ENCODE assay signal across 10 cellular contexts in the genomic region with DNA sequence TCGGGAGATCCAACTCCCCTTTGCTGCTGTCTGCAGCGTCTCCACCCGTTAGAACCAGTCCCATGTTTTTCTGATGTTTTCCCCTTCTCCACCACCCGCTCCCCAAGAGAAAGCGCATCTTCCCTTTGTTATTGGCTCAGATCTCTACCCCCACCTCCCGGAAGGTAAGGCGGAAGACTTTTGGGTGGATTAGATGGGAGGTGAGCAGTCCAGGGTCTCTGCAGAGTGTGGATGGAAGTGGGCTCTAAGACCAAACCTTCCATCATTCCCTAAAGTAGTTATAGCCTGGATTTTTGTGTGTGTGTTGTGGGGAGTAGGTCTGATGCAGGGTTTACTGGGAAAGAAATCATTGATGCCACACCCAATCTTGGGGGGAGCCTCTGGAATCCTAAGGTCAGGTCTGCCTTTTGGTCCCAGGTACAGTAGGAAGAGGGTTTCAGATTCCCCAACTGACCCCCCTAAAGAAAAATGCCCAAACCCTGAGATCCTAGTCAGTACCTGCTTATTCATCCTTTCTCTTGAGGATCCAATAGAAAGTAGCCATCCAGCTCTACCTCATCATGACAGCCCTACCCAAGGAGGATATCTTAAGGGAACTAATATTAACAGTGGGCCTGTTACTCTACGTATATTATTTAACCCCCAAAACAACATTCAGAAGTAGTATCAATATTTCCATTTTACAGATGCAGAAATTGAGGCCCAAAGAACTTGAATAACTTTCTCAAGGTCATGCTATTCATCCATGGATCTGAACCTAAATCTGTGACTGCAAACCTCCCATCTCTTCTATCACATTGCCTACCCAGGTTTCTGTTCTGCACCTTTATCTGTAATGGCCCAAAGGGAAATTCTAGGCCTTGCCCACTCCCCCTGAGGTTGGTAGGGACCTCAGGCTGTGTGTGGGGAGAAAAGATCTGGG. TPM values are rescaled to one million over a fixed set of nuclear protein-coding genes. Genes with fewer than 3 reads are reported as not detected.
A peak's percentile ranks its signal among the peaks of the same experiment; 100 is the strongest.
DNase-seq lines count a peak whose midpoint lies in the region; ATAC-seq, FAIRE-seq and TF ChIP-seq lines count a peak whose summit lies in the region.
"Had no signal": no experiment of that assay in that cellular context is flagged by ENCODE, and none has a peak within 500 bp of the region (broad histone marks: within the 10 kb centered on the region; RNA-seq: fewer than 3 reads in every experiment).

No MANE protein-coding gene starts in this region.

- TF ChIP-seq EP300 in HepG2 (IDR thresholded peaks at IDR 0.05; ENCODE audit: low read depth in 2 of 2, low read length in 2 of 2) (no peak), HepG2 (CRISPR knock-in tag; IDR thresholded peaks at IDR 0.05; ENCODE audit: borderline replicate concordance) (no peak)

- no peak for FAIRE-seq in HepG2 (lab: Jason Lieb, UNC)
- FAIRE-seq: endometrium had no signal

- H3K27me3 ChIP-seq in HepG2 (ENCODE audit: control insufficient read depth in 1 of 2, insufficient read depth in 2 of 2, low read length in 2 of 2), result peaks cover 1 to 27% of the 10 kb centered on the region in 2 experiments; a peak in 3 of 5 replicates
- H3K27me3 ChIP-seq in right lobe of liver, result peaks cover 0 to 13% of the 10 kb centered on the region in 2 donors
- H3K27me3 ChIP-seq in layer of hippocampus (ENCODE audit: control insufficient read depth, insufficient read depth, low read length), result peaks cover 2% of the 10 kb centered on the region

- WGBS in HepG2 (ENCODE audit: low lambda C conversion rate), result 58% methylated on average over 8 of the region's 8 CpGs
- WGBS in right lobe of liver (ENCODE audit: insufficient coverage, low coverage, low lambda C conversion rate, missing lambda C conversion rate), result 57% methylated on average over 7 of the region's 8 CpGs
- WGBS in urinary bladder, result 47% methylated on average over 8 of the region's 8 CpGs

- H4K20me1 ChIP-seq in HepG2 (ENCODE audit: insufficient read depth, low read length), result no peaks in the 10 kb centered on the region

- in situ Hi-C loops in HepG2 (cut with HindIII; ENCODE audit: extremely low pct_ligation_motif_present, low pct_unique_long_range_greater_than_20kb) (no loop called here), astrocyte of the cerebellum (cut with HindIII; ENCODE audit: low sequenced_read_pairs) (no loop called here)

- CTCF ChIA-PET in HepG2 (lab: Yijun Ruan, JAX; ENCODE audit: low intra/inter-chr PET ratio, low total read pairs), result interaction anchor here (1.3 kb wide), 1 partner anchor 33 kb away, joined by 4 read pairs; no protein-coding TSS in a partner anchor

- H3K4me3 ChIP-seq in HepG2 (replicated peaks in 1 of 3; ENCODE audit: insufficient read depth in 1 of 3, low read depth in 2 of 3, low read length in 3 of 3) (peak overlapping the region in 1 of 3 experiments; percentile 75; a peak in 3 of 6 replicates), right lobe of liver (no peak overlapping the region), astrocyte of the cerebellum (ENCODE audit: low read depth, low read length) (peak overlapping the region; percentile 65), urinary bladder (ENCODE audit: low read depth, low read length) (peak overlapping the region; percentile 50)

- BruUV-seq in HepG2 (replicated peaks; lab: Mats Ljungman, UMichigan), result no TSS peak

- POLR2A ChIA-PET in HepG2 (lab: Yijun Ruan, JAX), result no interaction called here

- H3K4me1 ChIP-seq in HepG2 (ENCODE audit: insufficient read depth, low read length), result peaks cover 48% of the 10 kb centered on the region
- H3K4me1 ChIP-seq in right lobe of liver, result peaks cover 0 to 4% (median 1%) of the 10 kb centered on the region in 4 donors
- H3K4me1 ChIP-seq in urinary bladder (ENCODE audit: insufficient read depth), result no peaks in the 10 kb centered on the region

- intact Hi-C loops in HepG2 (cut with micrococcal nuclease; ENCODE audit: unreplicated experiment) (no loop called here), right lobe of liver (cut with DNase I) (no loop called here)

- no peak overlapping the region for H3K9ac ChIP-seq in HepG2 (ENCODE audit: insufficient read depth, low read depth, low read length)

- TF ChIP-seq POLR2A in HepG2 (IDR thresholded peaks at IDR 0.05; ENCODE audit: insufficient read depth in 1 of 2, low read depth in 2 of 2, low read length in 2 of 2), result no peak
- no peak for TF ChIP-seq POLR2A in right lobe of liver (IDR thresholded peaks at IDR 0.05)

- no peak for TF ChIP-seq RAD21 in HepG2 (CRISPR knock-in tag; IDR thresholded peaks at IDR 0.05)

- H3K36me3 ChIP-seq in HepG2 (replicated peaks in 1 of 2; ENCODE audit: control insufficient read depth in 1 of 2, insufficient read depth in 2 of 2, low read length in 2 of 2) (no peaks in the 10 kb centered on the region), right lobe of liver (no peaks in the 10 kb centered on the region), urinary bladder (ENCODE audit: insufficient read depth) (no peaks in the 10 kb centered on the region)
- H3K36me3 ChIP-seq: HAP-1 had no signal

- H2AFZ ChIP-seq in HepG2 (ENCODE audit: low read length), result no peak overlapping the region

- no peak for ATAC-seq in HepG2
- no peak for ATAC-seq in right lobe of liver

- DNase-seq in HepG2 (ENCODE audit: low spot score), result no peak
- DNase-seq in right lobe of liver, result no peak
- DNase-seq in astrocyte of the cerebellum (ENCODE audit: low read depth), result no peak
- DNase-seq in NCI-H774 (lab: John Stamatoyannopoulos, UW), result no peak
- no peak for DNase-seq in GDM1 (lab: John Stamatoyannopoulos, UW)
- DNase-seq in H4 (ENCODE audit: low spot score), result no peak

- TF ChIP-seq CTCF in HepG2 (CRISPR knock-in tag; IDR thresholded peaks at IDR 0.05) (no peak), right lobe of liver (IDR thresholded peaks at IDR 0.05) (no peak), astrocyte of the cerebellum (IDR thresholded peaks at IDR 0.05; ENCODE audit: low read depth, low read length, missing control alignments) (no peak)

- H3K27ac ChIP-seq in HepG2 (ENCODE audit: extremely low read length, insufficient read depth, low read length) (no peak overlapping the region), right lobe of liver (no peak overlapping the region), layer of hippocampus (ENCODE audit: low read depth, low read length) (peak overlapping the region; percentile 19), urinary bladder (ENCODE audit: low read depth) (no peak overlapping the region)

- H3K9me3 ChIP-seq in HepG2 (ENCODE audit: low read length) (no peaks in the 10 kb centered on the region), right lobe of liver (no peaks in the 10 kb centered on the region)
- H3K9me3 ChIP-seq: HAP-1 had no signal

- peak overlapping the region; percentile 81 for H3K4me2 ChIP-seq in HepG2 (ENCODE audit: low read depth, low read length)

- H3K79me2 ChIP-seq in HepG2 (ENCODE audit: insufficient read depth, low read length), result peaks cover 8% of the 10 kb centered on the region

RNA-seq across cellular contexts. Expression of gene KIF5A, which starts 1.0 kb away (rescaled TPM):
- total RNA-seq in HepG2 (2016; rRNA removed; fragmentation: Illumina TruSeq; extraction: Trizol) (1.1 and 1.6 TPM in 2 replicates), right lobe of liver (under 1 TPM in 1 of 6 experiments, not detected in 5; 0.02 TPM), urinary bladder (1.5 TPM)
- 0.18 and 0.71 TPM in 2 replicates for total RNA-seq in HepG2 (2016; cell fraction: cytosol; rRNA removed; fragmentation: Illumina TruSeq; extraction: Trizol; ENCODE audit: low read depth)
- total RNA-seq in HepG2 (2016; cell fraction: insoluble cytoplasmic fraction; rRNA removed; fragmentation: Illumina TruSeq; extraction: Trizol), result 0.91 and 1.5 TPM in 2 replicates
- 0.37 and 0.41 TPM in 2 replicates for total RNA-seq in HepG2 (2016; cell fraction: membrane; rRNA removed; fragmentation: Illumina TruSeq; extraction: Trizol)
- total RNA-seq in HepG2 (2016; cell fraction: nucleus; rRNA removed; fragmentation: Illumina TruSeq; extraction: Trizol), result 3.2 and 3.6 TPM in 2 replicates
- polyA plus RNA-seq in HepG2 (2011; rRNA removed) (10.3 and 11.9 TPM in 2 replicates), urinary bladder (1.3 TPM)
- 2.9 and 3.5 TPM in 2 replicates for polyA plus RNA-seq in HepG2 (2011; cell fraction: cytosol; rRNA removed)
- polyA plus RNA-seq in HepG2 (2011; cell fraction: nucleus; rRNA removed), result 35.5 and 41.8 TPM in 2 replicates
- 8.0 and 9.1 TPM in 2 replicates for polyA plus RNA-seq in HepG2 (2012)
- polyA plus RNA-seq in HepG2 (2016; cell fraction: cytosol; fragmentation: Illumina TruSeq; extraction: Trizol; ENCODE audit: low read depth), result 0.12 and 0.15 TPM in 2 replicates
- polyA plus RNA-seq in HepG2 (2016; cell fraction: insoluble cytoplasmic fraction; fragmentation: Illumina TruSeq; extraction: Trizol; ENCODE audit: low read depth), result 0.97 and 1.1 TPM in 2 replicates
- 0.27 and 0.29 TPM in 2 replicates for polyA plus RNA-seq in HepG2 (2016; cell fraction: membrane; fragmentation: Illumina TruSeq; extraction: Trizol; ENCODE audit: low read depth)
- 7.8 and 8.7 TPM in 2 replicates for polyA plus RNA-seq in HepG2 (2016; cell fraction: nucleus; fragmentation: Illumina TruSeq; extraction: Trizol; ENCODE audit: insufficient read depth, low read depth)
- 0.02 and 2.8 TPM in 2 replicates for polyA minus RNA-seq in HepG2 (2011; rRNA and poly(A)+ RNA removed; ENCODE audit: low replicate concordance)
- polyA minus RNA-seq in HepG2 (2011; cell fraction: cytosol; rRNA and poly(A)+ RNA removed), result 1.9 and 3.0 TPM in 2 replicates
- polyA minus RNA-seq in HepG2 (2011; cell fraction: nucleus; rRNA and poly(A)+ RNA removed), result 17.8 and 18.6 TPM in 2 replicates
- 0.27 TPM in 1 of 2 replicates, not detected in the other for total RNA-seq in H4 (2014; rRNA removed; shearing (Covaris generic))

RNA-seq across cellular contexts. Expression of gene DCTN2, which starts 3.9 kb away (rescaled TPM):
- total RNA-seq in HepG2 (2016; rRNA removed; fragmentation: Illumina TruSeq; extraction: Trizol), result 72.0 and 75.5 TPM in 2 replicates
- total RNA-seq in HepG2 (2016; cell fraction: cytosol; rRNA removed; fragmentation: Illumina TruSeq; extraction: Trizol; ENCODE audit: low read depth), result 16.3 and 20.3 TPM in 2 replicates
- 63.9 and 76.9 TPM in 2 replicates for total RNA-seq in HepG2 (2016; cell fraction: insoluble cytoplasmic fraction; rRNA removed; fragmentation: Illumina TruSeq; extraction: Trizol)
- 38.0 and 40.0 TPM in 2 replicates for total RNA-seq in HepG2 (2016; cell fraction: membrane; rRNA removed; fragmentation: Illumina TruSeq; extraction: Trizol)
- 43.6 and 51.0 TPM in 2 replicates for total RNA-seq in HepG2 (2016; cell fraction: nucleus; rRNA removed; fragmentation: Illumina TruSeq; extraction: Trizol)
- polyA plus RNA-seq in HepG2 (2011; rRNA removed), result 77.4 and 85.7 TPM in 2 replicates
- polyA plus RNA-seq in HepG2 (2011; cell fraction: cytosol; rRNA removed), result 82.2 and 86.7 TPM in 2 replicates
- polyA plus RNA-seq in HepG2 (2011; cell fraction: nucleus; rRNA removed), result 67.6 and 71.9 TPM in 2 replicates
- 70.0 and 93.9 TPM in 2 replicates for polyA plus RNA-seq in HepG2 (2012)
- polyA plus RNA-seq in HepG2 (2016; cell fraction: cytosol; fragmentation: Illumina TruSeq; extraction: Trizol; ENCODE audit: low read depth), result 26.7 and 27.0 TPM in 2 replicates
- polyA plus RNA-seq in HepG2 (2016; cell fraction: insoluble cytoplasmic fraction; fragmentation: Illumina TruSeq; extraction: Trizol; ENCODE audit: low read depth), result 106 and 134 TPM in 2 replicates
- polyA plus RNA-seq in HepG2 (2016; cell fraction: membrane; fragmentation: Illumina TruSeq; extraction: Trizol; ENCODE audit: low read depth), result 43.7 and 48.7 TPM in 2 replicates
- polyA plus RNA-seq in HepG2 (2016; cell fraction: nucleus; fragmentation: Illumina TruSeq; extraction: Trizol; ENCODE audit: insufficient read depth, low read depth), result 110 and 115 TPM in 2 replicates
- 76.1 and 154 TPM in 2 replicates for polyA minus RNA-seq in HepG2 (2011; rRNA and poly(A)+ RNA removed; ENCODE audit: low replicate concordance)
- polyA minus RNA-seq in HepG2 (2011; cell fraction: cytosol; rRNA and poly(A)+ RNA removed), result 60.3 and 62.5 TPM in 2 replicates
- polyA minus RNA-seq in HepG2 (2011; cell fraction: nucleus; rRNA and poly(A)+ RNA removed), result 49.6 and 54.1 TPM in 2 replicates
- 10 to 100 TPM; 28.4 to 80.0 (median 36.0) TPM for total RNA-seq in right lobe of liver
- 70.8 TPM for total RNA-seq in urinary bladder
- polyA plus RNA-seq in urinary bladder, result 195 TPM
- total RNA-seq in H4 (2014; rRNA removed; shearing (Covaris generic)), result 76.6 and 109 TPM in 2 replicates

RNA-seq across cellular contexts. Expression of gene MBD6, which starts 28.3 kb away (rescaled TPM):
- total RNA-seq in HepG2 (2016; rRNA removed; fragmentation: Illumina TruSeq; extraction: Trizol) (4.1 and 5.1 TPM in 2 replicates), right lobe of liver (10 to 100 TPM in 5 of 6 experiments, 1 to 10 TPM in 1; 7.4 to 61.1 (median 39.3) TPM), urinary bladder (9.6 TPM)
- 4.8 and 5.3 TPM in 2 replicates for total RNA-seq in HepG2 (2016; cell fraction: cytosol; rRNA removed; fragmentation: Illumina TruSeq; extraction: Trizol; ENCODE audit: low read depth)
- 4.0 and 5.3 TPM in 2 replicates for total RNA-seq in HepG2 (2016; cell fraction: insoluble cytoplasmic fraction; rRNA removed; fragmentation: Illumina TruSeq; extraction: Trizol)
- 6.2 and 8.8 TPM in 2 replicates for total RNA-seq in HepG2 (2016; cell fraction: membrane; rRNA removed; fragmentation: Illumina TruSeq; extraction: Trizol)
- total RNA-seq in HepG2 (2016; cell fraction: nucleus; rRNA removed; fragmentation: Illumina TruSeq; extraction: Trizol), result 6.5 and 10.2 TPM in 2 replicates
- polyA plus RNA-seq in HepG2 (2011; rRNA removed) (5.9 and 6.1 TPM in 2 replicates), urinary bladder (31.1 TPM)
- polyA plus RNA-seq in HepG2 (2011; cell fraction: cytosol; rRNA removed), result 1.1 and 1.8 TPM in 2 replicates
- polyA plus RNA-seq in HepG2 (2011; cell fraction: nucleus; rRNA removed), result 36.0 and 45.9 TPM in 2 replicates
- polyA plus RNA-seq in HepG2 (2012), result 22.8 and 22.9 TPM in 2 replicates
- polyA plus RNA-seq in HepG2 (2016; cell fraction: cytosol; fragmentation: Illumina TruSeq; extraction: Trizol; ENCODE audit: low read depth), result 3.4 and 4.1 TPM in 2 replicates
- 15.7 and 15.8 TPM in 2 replicates for polyA plus RNA-seq in HepG2 (2016; cell fraction: insoluble cytoplasmic fraction; fragmentation: Illumina TruSeq; extraction: Trizol; ENCODE audit: low read depth)
- 16.1 and 18.3 TPM in 2 replicates for polyA plus RNA-seq in HepG2 (2016; cell fraction: membrane; fragmentation: Illumina TruSeq; extraction: Trizol; ENCODE audit: low read depth)
- 57.7 and 62.7 TPM in 2 replicates for polyA plus RNA-seq in HepG2 (2016; cell fraction: nucleus; fragmentation: Illumina TruSeq; extraction: Trizol; ENCODE audit: insufficient read depth, low read depth)
- 5.7 and 10.6 TPM in 2 replicates for polyA minus RNA-seq in HepG2 (2011; rRNA and poly(A)+ RNA removed; ENCODE audit: low replicate concordance)
- polyA minus RNA-seq in HepG2 (2011; cell fraction: cytosol; rRNA and poly(A)+ RNA removed), result 5.4 and 10.1 TPM in 2 replicates
- 15.7 and 16.7 TPM in 2 replicates for polyA minus RNA-seq in HepG2 (2011; cell fraction: nucleus; rRNA and poly(A)+ RNA removed)
- total RNA-seq in H4 (2014; rRNA removed; shearing (Covaris generic)), result 1.5 and 3.1 TPM in 2 replicates

RNA-seq across cellular contexts. Expression of gene DDIT3, which starts 30.6 kb away (rescaled TPM):
- total RNA-seq in HepG2 (2016; rRNA removed; fragmentation: Illumina TruSeq; extraction: Trizol), result 17.5 and 27.5 TPM in 2 replicates
- total RNA-seq in HepG2 (2016; cell fraction: cytosol; rRNA removed; fragmentation: Illumina TruSeq; extraction: Trizol; ENCODE audit: low read depth), result 13.2 and 15.7 TPM in 2 replicates
- 20.9 and 30.4 TPM in 2 replicates for total RNA-seq in HepG2 (2016; cell fraction: insoluble cytoplasmic fraction; rRNA removed; fragmentation: Illumina TruSeq; extraction: Trizol)
- 15.9 and 19.3 TPM in 2 replicates for total RNA-seq in HepG2 (2016; cell fraction: membrane; rRNA removed; fragmentation: Illumina TruSeq; extraction: Trizol)
- total RNA-seq in HepG2 (2016; cell fraction: nucleus; rRNA removed; fragmentation: Illumina TruSeq; extraction: Trizol), result 37.8 and 43.6 TPM in 2 replicates
- polyA plus RNA-seq in HepG2 (2011; rRNA removed), result 45.2 and 48.7 TPM in 2 replicates
- 22.9 and 23.5 TPM in 2 replicates for polyA plus RNA-seq in HepG2 (2011; cell fraction: cytosol; rRNA removed)
- 90.1 and 90.7 TPM in 2 replicates for polyA plus RNA-seq in HepG2 (2011; cell fraction: nucleus; rRNA removed)
- polyA plus RNA-seq in HepG2 (2012), result 29.8 and 51.1 TPM in 2 replicates
- polyA plus RNA-seq in HepG2 (2016; cell fraction: cytosol; fragmentation: Illumina TruSeq; extraction: Trizol; ENCODE audit: low read depth), result 8.3 and 8.5 TPM in 2 replicates
- polyA plus RNA-seq in HepG2 (2016; cell fraction: insoluble cytoplasmic fraction; fragmentation: Illumina TruSeq; extraction: Trizol; ENCODE audit: low read depth), result 16.7 and 17.7 TPM in 2 replicates
- polyA plus RNA-seq in HepG2 (2016; cell fraction: membrane; fragmentation: Illumina TruSeq; extraction: Trizol; ENCODE audit: low read depth), result 9.9 and 11.5 TPM in 2 replicates
- 85.6 and 93.4 TPM in 2 replicates for polyA plus RNA-seq in HepG2 (2016; cell fraction: nucleus; fragmentation: Illumina TruSeq; extraction: Trizol; ENCODE audit: insufficient read depth, low read depth)
- polyA minus RNA-seq in HepG2 (2011; rRNA and poly(A)+ RNA removed; ENCODE audit: low replicate concordance), result 11.9 and 14.2 TPM in 2 replicates
- 6.3 and 7.4 TPM in 2 replicates for polyA minus RNA-seq in HepG2 (2011; cell fraction: cytosol; rRNA and poly(A)+ RNA removed)
- polyA minus RNA-seq in HepG2 (2011; cell fraction: nucleus; rRNA and poly(A)+ RNA removed), result 43.4 and 45.6 TPM in 2 replicates
- total RNA-seq in right lobe of liver, result 10 to 100 TPM; 11.3 to 26.7 (median 18.7) TPM
- total RNA-seq in urinary bladder, result 15.4 TPM
- 58.0 TPM for polyA plus RNA-seq in urinary bladder
- 43.2 and 50.1 TPM in 2 replicates for total RNA-seq in H4 (2014; rRNA removed; shearing (Covaris generic))

RNA-seq across cellular contexts. Expression of gene PIP4K2C, which starts 40.1 kb away (rescaled TPM):
- 23.6 and 26.4 TPM in 2 replicates for total RNA-seq in HepG2 (2016; rRNA removed; fragmentation: Illumina TruSeq; extraction: Trizol)
- total RNA-seq in HepG2 (2016; cell fraction: cytosol; rRNA removed; fragmentation: Illumina TruSeq; extraction: Trizol; ENCODE audit: low read depth), result 2.6 and 2.8 TPM in 2 replicates
- 19.8 and 28.3 TPM in 2 replicates for total RNA-seq in HepG2 (2016; cell fraction: insoluble cytoplasmic fraction; rRNA removed; fragmentation: Illumina TruSeq; extraction: Trizol)
- 9.9 and 10.2 TPM in 2 replicates for total RNA-seq in HepG2 (2016; cell fraction: membrane; rRNA removed; fragmentation: Illumina TruSeq; extraction: Trizol)
- 23.9 TPM in 2 replicates for total RNA-seq in HepG2 (2016; cell fraction: nucleus; rRNA removed; fragmentation: Illumina TruSeq; extraction: Trizol)
- 21.7 and 23.3 TPM in 2 replicates for polyA plus RNA-seq in HepG2 (2011; rRNA removed)
- 13.2 and 18.6 TPM in 2 replicates for polyA plus RNA-seq in HepG2 (2011; cell fraction: cytosol; rRNA removed)
- 26.0 and 28.4 TPM in 2 replicates for polyA plus RNA-seq in HepG2 (2011; cell fraction: nucleus; rRNA removed)
- 14.2 and 18.4 TPM in 2 replicates for polyA plus RNA-seq in HepG2 (2012)
- 2.2 and 2.3 TPM in 2 replicates for polyA plus RNA-seq in HepG2 (2016; cell fraction: cytosol; fragmentation: Illumina TruSeq; extraction: Trizol; ENCODE audit: low read depth)
- 16.8 and 23.7 TPM in 2 replicates for polyA plus RNA-seq in HepG2 (2016; cell fraction: insoluble cytoplasmic fraction; fragmentation: Illumina TruSeq; extraction: Trizol; ENCODE audit: low read depth)
- polyA plus RNA-seq in HepG2 (2016; cell fraction: membrane; fragmentation: Illumina TruSeq; extraction: Trizol; ENCODE audit: low read depth), result 6.3 and 6.4 TPM in 2 replicates
- 34.3 and 34.5 TPM in 2 replicates for polyA plus RNA-seq in HepG2 (2016; cell fraction: nucleus; fragmentation: Illumina TruSeq; extraction: Trizol; ENCODE audit: insufficient read depth, low read depth)
- polyA minus RNA-seq in HepG2 (2011; rRNA and poly(A)+ RNA removed; ENCODE audit: low replicate concordance), result 20.4 and 21.5 TPM in 2 replicates
- polyA minus RNA-seq in HepG2 (2011; cell fraction: cytosol; rRNA and poly(A)+ RNA removed), result 12.7 and 13.5 TPM in 2 replicates
- polyA minus RNA-seq in HepG2 (2011; cell fraction: nucleus; rRNA and poly(A)+ RNA removed), result 8.1 and 11.4 TPM in 2 replicates
- total RNA-seq in right lobe of liver, result 10 to 100 TPM; 11.3 to 27.6 (median 12.8) TPM
- total RNA-seq in urinary bladder, result 9.5 TPM
- polyA plus RNA-seq in urinary bladder, result 26.8 TPM
- total RNA-seq in H4 (2014; rRNA removed; shearing (Covaris generic)), result 24.4 and 27.2 TPM in 2 replicates

Comparison
In these comparisons a context has a peak if more than half of its experiments do, and no peak if none do; other contexts are left out.
1. H3K4me3 ChIP-seq: peak in astrocyte of the cerebellum (single experiment) and urinary bladder (single experiment); none in right lobe of liver (0 of 3).